In genomic region chr1:65423884-65424655, GRCh38 we compare ENCODE assay signal across 9 cellular contexts. TPM values are rescaled to one million over a fixed set of nuclear protein-coding genes. Genes with fewer than 3 reads are reported as not detected.
A peak's percentile ranks its signal among the peaks of the same experiment; 100 is the strongest.
DNase-seq lines count a peak whose midpoint lies in the region; ATAC-seq and TF ChIP-seq lines count a peak whose summit lies in the region.
"Had no signal": no experiment of that assay in that cellular context is flagged by ENCODE, and none has a peak within 500 bp of the region (broad histone marks: within the 10 kb centered on the region; RNA-seq: fewer than 3 reads in every experiment).

No MANE protein-coding gene starts in this region.

- CTCF ChIA-PET in activated CD4-positive, alpha-beta memory T cell treated with anti-CD3 and anti-CD28 coated beads, Interleukin-2, amount 10 ng/mL, durations not matched to agents 7 days and 5 days (lab: Charles Lee) = interaction anchor here (1.0 to 1.2 kb wide), 3 partner anchors 35 to 264 kb away, joined by 3 to 4 read pairs (median 3); no protein-coding TSS in a partner anchor

- peak overlapping the region; percentile 84 for H3K4me2 ChIP-seq in hepatocyte

- H3K79me2 ChIP-seq in hepatocyte = peaks cover 51% of the 10 kb centered on the region

- no peak for TF ChIP-seq POLR2A in thyroid gland (IDR thresholded peaks at IDR 0.05)

- POLR2A ChIA-PET in activated CD4-positive, alpha-beta memory T cell treated with anti-CD3 and anti-CD28 coated beads, Interleukin-2, amount 10 ng/mL, durations not matched to agents 7 days and 5 days (lab: Charles Lee) = interaction anchor here (0.9 to 1.9 kb wide), 3 partner anchors 31 to 407 kb away, joined by 4 to 9 read pairs (median 6); no protein-coding TSS in a partner anchor

- no peak overlapping the region for H2AFZ ChIP-seq in hepatocyte

- H3K27me3 Mint-ChIP-seq in activated CD4-positive, alpha-beta memory T cell treated with anti-CD3 and anti-CD28 coated beads, Interleukin-2, amount 10 ng/mL, durations not matched to agents 7 days and 5 days = no peaks in the 10 kb centered on the region

- peaks cover 37% of the 10 kb centered on the region for H3K36me3 Mint-ChIP-seq in activated CD4-positive, alpha-beta memory T cell treated with anti-CD3 and anti-CD28 coated beads, Interleukin-2, amount 10 ng/mL, durations not matched to agents 7 days and 5 days (ENCODE audit: low read depth)

- TF ChIP-seq CTCF in hepatocyte (IDR thresholded peaks at IDR 0.05; ENCODE audit: poor library complexity) (no peak), thyroid gland (IDR thresholded peaks at IDR 0.05) (no peak)

- peaks cover 18% of the 10 kb centered on the region for H4K20me1 ChIP-seq in hepatocyte (ENCODE audit: insufficient read depth, poor library complexity, severe bottlenecking)

- no peaks in the 10 kb centered on the region for H3K9me2 ChIP-seq in hepatocyte (replicated peaks; ENCODE audit: insufficient read depth)

- H3K4me1 Mint-ChIP-seq in activated CD4-positive, alpha-beta memory T cell treated with anti-CD3 and anti-CD28 coated beads, Interleukin-2, amount 10 ng/mL, durations not matched to agents 7 days and 5 days = peaks cover 28% of the 10 kb centered on the region

- 69% methylated on average over 2 of the region's 2 CpGs for WGBS in hepatocyte (ENCODE audit: low lambda C conversion rate, missing lambda C conversion rate)
- 92 to 95% methylated on average over 2 of the region's 2 CpGs for WGBS in thyroid gland, 2 donors

- no peaks in the 10 kb centered on the region for H3K36me3 ChIP-seq in hepatocyte (replicated peaks; ENCODE audit: insufficient read depth, low read depth)
- H3K36me3 ChIP-seq in thyroid gland = peaks cover 13 to 19% of the 10 kb centered on the region in 2 donors

- H3K4me1 ChIP-seq in hepatocyte (ENCODE audit: insufficient read depth) = peaks cover 25% of the 10 kb centered on the region
- H3K4me1 ChIP-seq in thyroid gland = peaks cover 28 to 32% of the 10 kb centered on the region in 2 donors

- ATAC-seq in HG02678 (IDR thresholded peaks at IDR 0.05; ENCODE audit: unreplicated experiment) = no peak

- intact Hi-C loops in thyroid gland (cut with DNase I) = no loop called here

- H3K9me3 ChIP-seq in hepatocyte (ENCODE audit: low read depth) (no peaks in the 10 kb centered on the region), thyroid gland (no peaks in the 10 kb centered on the region)

- DNase-seq in AG20443 (ENCODE audit: low spot score) = peak; percentile 67
- DNase-seq in HCEC 1CT = peak; percentile 91
- no peak for DNase-seq in activated CD4-positive, alpha-beta memory T cell treated with anti-CD3 and anti-CD28 coated beads, Interleukin-2, amount 10 ng/mL, durations not matched to agents 7 days and 5 days
- peak; percentile 42 for DNase-seq in hepatocyte (ENCODE audit: low spot score)
- DNase-seq in activated effector memory CD4-positive, alpha-beta T cell treated with Interleukin-2 at 50 U/mL for 16 hours = no peak
- DNase-seq in NCI-H748 treated with DMSO at 0.1 percent for 48 hours (lab: John Stamatoyannopoulos, UW) = no peak
- no peak for DNase-seq in thyroid gland
- DNase-seq: NCI-H510A treated with DMSO at 0.1 percent for 48 hours had no signal

- H3K27ac ChIP-seq in hepatocyte (peak overlapping the region; percentile 53), thyroid gland (no peak overlapping the region)

- no peaks in the 10 kb centered on the region for H3K9me3 Mint-ChIP-seq in activated CD4-positive, alpha-beta memory T cell treated with anti-CD3 and anti-CD28 coated beads, Interleukin-2, amount 10 ng/mL, durations not matched to agents 7 days and 5 days

- H3K27me3 ChIP-seq in hepatocyte = no peaks in the 10 kb centered on the region
- no peaks in the 10 kb centered on the region for H3K27me3 ChIP-seq in thyroid gland

- H3K4me3 ChIP-seq in hepatocyte (no peak overlapping the region), thyroid gland (replicated peaks in 1 of 3) (no peak overlapping the region)

- peak overlapping the region; percentile 51 for H3K27ac Mint-ChIP-seq in activated CD4-positive, alpha-beta memory T cell treated with anti-CD3 and anti-CD28 coated beads, Interleukin-2, amount 10 ng/mL, durations not matched to agents 7 days and 5 days

- H3K4me3 Mint-ChIP-seq in activated CD4-positive, alpha-beta memory T cell treated with anti-CD3 and anti-CD28 coated beads, Interleukin-2, amount 10 ng/mL, durations not matched to agents 7 days and 5 days = peak overlapping the region; percentile 8

RNA-seq across cellular contexts. Expression of gene LEPR, which starts 3.6 kb away (rescaled TPM):
- 1 to 10 TPM; 3.7 to 4.2 TPM for total RNA-seq in activated CD4-positive, alpha-beta memory T cell treated with anti-CD3 and anti-CD28 coated beads, Interleukin-2, amount 10 ng/mL, durations not matched to agents 7 days and 5 days
- total RNA-seq in hepatocyte (6.1 and 6.4 TPM in 2 replicates), thyroid gland (10 to 100 TPM; 11.4 to 80.4 (median 17.5) TPM)
- polyA plus RNA-seq in hepatocyte = 1.3 and 4.1 TPM in 2 replicates

RNA-seq across cellular contexts. Expression of gene LEPROT, which starts 3.6 kb away (rescaled TPM):
- 10 to 100 TPM; 29.2 to 31.3 TPM for total RNA-seq in activated CD4-positive, alpha-beta memory T cell treated with anti-CD3 and anti-CD28 coated beads, Interleukin-2, amount 10 ng/mL, durations not matched to agents 7 days and 5 days
- total RNA-seq in hepatocyte = 91.6 and 97.0 TPM in 2 replicates
- 77.5 and 89.9 TPM in 2 replicates for polyA plus RNA-seq in hepatocyte
- 100 to 1,000 TPM in 2 of 4 donors, 10 to 100 TPM in 2; 70.1 to 159 (median 94.2) TPM for total RNA-seq in thyroid gland

Comparison
In these comparisons a context has a peak if more than half of its experiments do, and no peak if none do; other contexts are left out.
1. DNase-seq: peak in AG20443 (single experiment), HCEC 1CT (single experiment) and hepatocyte (single experiment); none in activated CD4-positive, alpha-beta memory T cell treated with anti-CD3 and anti-CD28 coated beads, Interleukin-2, amount 10 ng/mL, durations not matched to agents 7 days and 5 days (single experiment), activated effector memory CD4-positive, alpha-beta T cell treated with Interleukin-2 at 50 U/mL for 16 hours (single experiment), NCI-H748 treated with DMSO at 0.1 percent for 48 hours (single experiment) and thyroid gland (0 of 2).